In the genomic region with DNA sequence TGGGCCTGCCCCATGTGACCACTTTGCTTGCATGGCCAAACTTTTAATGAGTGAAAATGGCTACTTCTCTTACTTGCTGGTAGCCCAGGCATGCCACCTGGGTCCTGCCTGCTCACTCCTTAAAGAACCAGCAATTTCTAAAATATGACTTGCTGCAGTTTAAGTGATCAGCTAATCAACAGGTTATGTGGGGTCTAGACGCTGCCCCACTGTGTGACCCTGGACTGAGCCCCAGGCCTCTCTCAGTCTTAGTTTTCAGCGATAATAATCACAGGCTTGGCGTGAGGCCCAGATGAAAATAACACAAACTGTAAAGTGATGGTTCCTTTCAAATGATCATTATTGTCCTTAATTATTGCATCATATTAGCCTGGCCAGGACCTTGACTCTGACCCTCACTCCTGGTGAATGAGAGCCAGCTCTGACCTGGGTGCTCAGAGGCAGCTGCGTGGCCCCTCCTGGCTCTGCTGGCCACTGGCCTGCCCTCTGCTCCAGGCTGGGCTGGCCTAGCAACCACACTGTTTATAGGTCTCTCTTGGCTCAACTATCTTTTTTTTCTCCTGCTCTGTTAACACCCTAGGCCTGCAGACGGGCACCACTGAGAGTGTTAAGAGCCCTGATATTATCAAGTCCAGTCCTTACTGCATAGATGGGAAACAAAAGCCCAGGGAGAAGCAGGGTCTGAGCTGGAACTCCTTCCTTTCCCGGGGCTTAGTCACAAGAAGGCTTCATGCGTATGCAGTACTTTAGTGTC, we compare ENCODE assay signal across 1 cellular context.
TF ChIP-seq lines count a peak whose summit lies in the region.

No MANE protein-coding gene starts in this region.

TF ChIP-seq in HepG2, 621 proteins besides CTCF, POLR2A, EP300 and RAD21 (continued from another document):
- TF ChIP-seq, protein P1, sequence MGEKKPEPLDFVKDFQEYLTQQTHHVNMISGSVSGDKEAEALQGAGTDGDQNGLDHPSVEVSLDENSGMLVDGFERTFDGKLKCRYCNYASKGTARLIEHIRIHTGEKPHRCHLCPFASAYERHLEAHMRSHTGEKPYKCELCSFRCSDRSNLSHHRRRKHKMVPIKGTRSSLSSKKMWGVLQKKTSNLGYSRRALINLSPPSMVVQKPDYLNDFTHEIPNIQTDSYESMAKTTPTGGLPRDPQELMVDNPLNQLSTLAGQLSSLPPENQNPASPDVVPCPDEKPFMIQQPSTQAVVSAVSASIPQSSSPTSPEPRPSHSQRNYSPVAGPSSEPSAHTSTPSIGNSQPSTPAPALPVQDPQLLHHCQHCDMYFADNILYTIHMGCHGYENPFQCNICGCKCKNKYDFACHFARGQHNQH (CRISPR knock-in tag; IDR thresholded peaks at IDR 0.05), result no peak
- peak; percentile 76 for TF ChIP-seq CEBPB (IDR thresholded peaks at IDR 0.05; ENCODE audit: borderline replicate concordance, low read depth, low read length)
- TF ChIP-seq SCMH1 (CRISPR knock-in tag; IDR thresholded peaks at IDR 0.05; ENCODE audit: borderline replicate concordance), result no peak
